Comparison of ENCODE assay signal across 9 cellular contexts in genomic region chr9:22189471-22189870, GRCh38.
"Had no signal": no experiment of that assay in that cellular context is flagged by ENCODE, and none has a peak within 500 bp of the region (broad histone marks: within the 10 kb centered on the region; RNA-seq: fewer than 3 reads in every experiment).

No MANE protein-coding gene starts in this region.

- H3K27ac ChIP-seq: HL-60, KMS-11 had no signal

- H3K4me3 Mint-ChIP-seq: IgD-negative memory B cell had no signal

- DNase-seq: IMR-90, KBM-7, KG1 had no signal

- H3K4me2 ChIP-seq: KMS-11 had no signal

- H3K36me3 Mint-ChIP-seq: IgD-negative memory B cell had no signal

- H3K27ac Mint-ChIP-seq: IgD-negative memory B cell had no signal

- ATAC-seq: HepG2, K562 had no signal

- FAIRE-seq: HepG2, HTR-8/SVneo, K562 had no signal

- H3K4me3 ChIP-seq: K562 had no signal
